ENCODE assay signal across 36 cellular contexts in the genomic region with DNA sequence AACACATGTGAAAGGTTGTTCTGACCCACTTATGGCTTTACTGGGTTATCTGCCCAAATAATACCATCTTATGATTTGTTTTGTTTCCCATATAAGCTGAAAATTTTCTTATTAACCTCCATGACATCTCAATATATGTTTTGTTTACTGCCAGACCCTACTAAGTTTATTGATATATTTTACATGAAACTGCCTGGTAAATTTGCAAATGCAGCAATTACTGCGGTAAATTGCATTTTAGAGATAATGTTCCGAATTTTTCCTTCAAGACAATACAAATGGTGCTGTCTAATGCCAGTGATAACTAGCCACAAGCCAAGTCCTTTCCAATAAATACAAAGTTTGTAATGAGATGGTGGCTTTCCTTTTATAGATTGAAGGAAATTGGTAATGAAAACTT.
"Had no signal": no experiment of that assay in that cellular context is flagged by ENCODE, and none has a peak within 500 bp of the region (broad histone marks: within the 10 kb centered on the region; RNA-seq: fewer than 3 reads in every experiment).

No MANE protein-coding gene starts in this region.

- H3K27me3 ChIP-seq: MG63 had no signal

- DNase-seq: Kasumi-1, MG63, MM.1S, MV-4-11, NCI-H1048, NCI-H1092, NCI-H1092 treated with DMSO at 0.1 percent for 48 hours, NCI-H1105, NCI-H1105 treated with DMSO at 0.1 percent for 48 hours, NCI-H1417, NCI-H1417 treated with DMSO at 0.1 percent for 48 hours, NCI-H1436, NCI-H1436 treated with DMSO at 0.1 percent for 48 hours, NCI-H146, NCI-H1694, NCI-H1694 treated with DMSO at 0.1 percent for 48 hours, NCI-H187, NCI-H187 treated with DMSO at 0.1 percent for 48 hours, NCI-H1930, NCI-H2029, NCI-H2029 treated with DMSO at 0.1 percent for 48 hours, NCI-H2081, NCI-H2081 treated with DMSO at 0.1 percent for 48 hours, NCI-H2107, NCI-H2171, NCI-H2171 treated with DMSO at 0.1 percent for 48 hours, NCI-H2227 treated with DMSO at 0.1 percent for 48 hours, NCI-H226, NCI-H345, NCI-H446, NCI-H446 treated with DMSO at 0.1 percent for 48 hours, NCI-H510A, NCI-H510A treated with DMSO at 0.1 percent for 48 hours, NCI-H524, NCI-H524 treated with DMSO at 0.1 percent for 48 hours, NCI-H526 had no signal

- H3K4me3 ChIP-seq: MG63 had no signal

- H3K9me3 ChIP-seq: MG63 had no signal

- H3K36me3 ChIP-seq: MG63 had no signal
